ENCODE assay signal across 18 cellular contexts in genomic region chr7:72334066-72334465, GRCh38.
DNase-seq lines count a peak whose midpoint lies in the region; ATAC-seq, FAIRE-seq and TF ChIP-seq lines count a peak whose summit lies in the region.
"Had no signal": no experiment of that assay in that cellular context is flagged by ENCODE, and none has a peak within 500 bp of the region (broad histone marks: within the 10 kb centered on the region; RNA-seq: fewer than 3 reads in every experiment).

No MANE protein-coding gene starts in this region.

- WGBS in GM12878 (ENCODE audit: insufficient coverage, insufficient replicate concordance, low lambda C conversion rate, missing lambda C conversion rate), result under 1% methylated on average over 6 of the region's 6 CpGs

- RAD21 ChIA-PET in GM12878 (lab: Charles Lee; ENCODE audit: unreplicated experiment), result interaction anchor here (0.9 kb wide), 1 partner anchor 452 kb away, joined by 3 read pairs; no protein-coding TSS in a partner anchor

- no peaks in the 10 kb centered on the region for H3K79me2 ChIP-seq in GM12878 (ENCODE audit: control insufficient read depth, insufficient read depth, low read length)
- H3K79me2 ChIP-seq: hepatocyte had no signal

- H3K36me3 Mint-ChIP-seq in neural crest cell (ENCODE audit: low read depth), result peaks cover 14% of the 10 kb centered on the region
- no peaks in the 10 kb centered on the region for H3K36me3 Mint-ChIP-seq in activated naive CD8-positive, alpha-beta T cell treated with anti-CD3 and anti-CD28 coated beads, Interleukin-2, amount 50 U/mL, for 24 hours (ENCODE audit: low read depth)
- H3K36me3 Mint-ChIP-seq: natural killer cell had no signal

- no peak for TF ChIP-seq EP300 in GM12878 (IDR thresholded peaks at IDR 0.05; ENCODE audit: borderline replicate concordance in 1 of 2, control insufficient read depth in 1 of 2, low read depth in 2 of 2, low read length in 2 of 2)

- peaks cover 12% of the 10 kb centered on the region for H3K9me3 Mint-ChIP-seq in neural crest cell
- H3K9me3 Mint-ChIP-seq in activated naive CD8-positive, alpha-beta T cell treated with anti-CD3 and anti-CD28 coated beads, Interleukin-2, amount 50 U/mL, for 24 hours, result peaks cover 9% of the 10 kb centered on the region
- H3K9me3 Mint-ChIP-seq: natural killer cell had no signal

- no peak overlapping the region for H3K4me2 ChIP-seq in GM12878 (ENCODE audit: control insufficient read depth, insufficient read depth)
- H3K4me2 ChIP-seq: hepatocyte had no signal

- no peak overlapping the region for H3K27ac ChIP-seq in GM12878 (ENCODE audit: control insufficient read depth, insufficient read depth)
- H3K27ac ChIP-seq: hepatocyte, lower lobe of right lung, sigmoid colon had no signal

- FAIRE-seq in GM12878 (lab: Jason Lieb, UNC), result no peak

- DNase-seq in GM06990 (ENCODE audit: extremely low read depth, insufficient read length) (no peak), KG1 (lab: John Stamatoyannopoulos, UW) (peak; percentile 43), GM12878 (ENCODE audit: low read depth, low spot score) (no peak), neural crest cell (ENCODE audit: low read depth, low spot score) (no peak), NCI-H2029 treated with DMSO at 0.1 percent for 48 hours (lab: John Stamatoyannopoulos, UW) (no peak)
- DNase-seq in activated naive CD8-positive, alpha-beta T cell treated with anti-CD3 and anti-CD28 coated beads, Interleukin-2, amount 50 U/mL, for 24 hours, result no peak
- DNase-seq: activated CD4-positive, alpha-beta T cell treated with anti-CD3 and anti-CD28 coated beads for 48 hours; activated T-cell treated with anti-CD3 and anti-CD28 coated beads, Interleukin-2, amount 50 U/mL, for 4 hours; CD8-positive, alpha-beta memory T cell; lower lobe of right lung; natural killer cell; NCI-H1092 treated with DMSO at 0.1 percent for 48 hours; NCI-H446 treated with DMSO at 0.1 percent for 48 hours; sigmoid colon; stimulated activated naive B cell treated with anti-CD40 and anti-IgM and Interleukin-4, amounts not matched to agents 10 μg/mL and 1 μg/mL and 100 μg/mL, for 72 hours had no signal

- H3K4me3 Mint-ChIP-seq in neural crest cell, result peak overlapping the region; percentile 81
- H3K4me3 Mint-ChIP-seq in activated naive CD8-positive, alpha-beta T cell treated with anti-CD3 and anti-CD28 coated beads, Interleukin-2, amount 50 U/mL, for 24 hours, result no peak overlapping the region
- H3K4me3 Mint-ChIP-seq: activated T-cell treated with anti-CD3 and anti-CD28 coated beads, Interleukin-2, amount 50 U/mL, for 4 hours; CD8-positive, alpha-beta memory T cell; natural killer cell; stimulated activated naive B cell treated with anti-CD40 and anti-IgM and Interleukin-4, amounts not matched to agents 10 μg/mL and 1 μg/mL and 100 μg/mL, for 72 hours; T-helper 1 cell treated with Interleukin-12 subunit alpha and Interleukin-12 subunit beta and Interleukin-4 antibody, amounts not matched to agents 30 μg/mL and 1 μg/mL, for 36 hours had no signal

- no peak for TF ChIP-seq POLR2A in GM12878 (IDR thresholded peaks at IDR 0.05; ENCODE audit: low read depth, low read length)

- no TSS peak for BruUV-seq in GM12878 (replicated peaks; lab: Mats Ljungman, UMichigan)

- in situ Hi-C loops in GM12878 (cut with MboI), result no loop called here

- no peaks in the 10 kb centered on the region for H3K4me1 ChIP-seq in GM12878 (ENCODE audit: control insufficient read depth, insufficient read depth, low read length)
- H3K4me1 ChIP-seq: lower lobe of right lung had no signal

- CTCF ChIA-PET in GM12878 (lab: Yijun Ruan, JAX), result interaction anchor here (1.0 to 1.3 kb wide), 2 partner anchors 13 to 19 kb away, joined by 3 read pairs; no protein-coding TSS in a partner anchor

- ATAC-seq in GM12878 (no peak), GM19035 (IDR thresholded peaks at IDR 0.05; ENCODE audit: unreplicated experiment) (no peak)
- no peak for ATAC-seq in activated naive CD8-positive, alpha-beta T cell treated with anti-CD3 and anti-CD28 coated beads, Interleukin-2, amount 50 U/mL, for 24 hours
- ATAC-seq: activated T-cell treated with anti-CD3 and anti-CD28 coated beads, Interleukin-2, amount 50 U/mL, for 4 hours; lower lobe of right lung; natural killer cell; stimulated activated naive B cell treated with anti-CD40 and anti-IgM and Interleukin-4, amounts not matched to agents 10 μg/mL and 1 μg/mL and 100 μg/mL, for 72 hours had no signal

- intact Hi-C loops in GM12878 (cut with micrococcal nuclease; ENCODE audit: unreplicated experiment), result no loop called here

- no peaks in the 10 kb centered on the region; the same call in 2 of the 3 replicates for H3K9me3 ChIP-seq in GM12878 (replicated peaks; ENCODE audit: control insufficient read depth, insufficient read depth, low read length)
- H3K9me3 ChIP-seq: lower lobe of right lung had no signal

- H3K9ac ChIP-seq in GM12878 (ENCODE audit: control insufficient read depth, insufficient read depth, low read length), result no peak overlapping the region

- POLR2A ChIA-PET in GM12878 (lab: Charles Lee), result interaction anchor here (0.6 kb wide), 1 partner anchor 122 kb away, joined by 4 read pairs; no protein-coding TSS in a partner anchor

- TF ChIP-seq CTCF in GM06990 (IDR thresholded peaks at IDR 0.05; ENCODE audit: insufficient read depth, low read length, poor library complexity, severe bottlenecking), result peak; percentile 28
- 0 out of 6 replicates have a peak, but pooled peaks of 1 of the 3 experiments have one; percentile 17 for TF ChIP-seq CTCF in GM12878 (IDR thresholded peaks at IDR 0.05 in 2 of 3, conservative IDR thresholded peaks at IDR 0.05 in 1 of 3; ENCODE audit: control insufficient read depth in 2 of 3, extremely low read depth in 1 of 3, insufficient read depth in 1 of 3, low read depth in 3 of 3, low read length in 3 of 3)
- TF ChIP-seq CTCF in neural crest cell (conservative IDR thresholded peaks at IDR 0.05), result peak; percentile 38

- H3K4me3 ChIP-seq in GM06990 (replicated peaks; ENCODE audit: low read depth, low read length) (no peak overlapping the region), GM12878 (no peak overlapping the region)
- H3K4me3 ChIP-seq: hepatocyte, lower lobe of right lung, sigmoid colon had no signal

- H3K4me1 Mint-ChIP-seq in neural crest cell, result no peaks in the 10 kb centered on the region
- no peaks in the 10 kb centered on the region for H3K4me1 Mint-ChIP-seq in activated naive CD8-positive, alpha-beta T cell treated with anti-CD3 and anti-CD28 coated beads, Interleukin-2, amount 50 U/mL, for 24 hours
- H3K4me1 Mint-ChIP-seq: CD8-positive, alpha-beta memory T cell; natural killer cell had no signal

- H4K20me1 ChIP-seq in GM12878 (ENCODE audit: control insufficient read depth, insufficient read depth), result no peaks in the 10 kb centered on the region

- no peak overlapping the region for H3K27ac Mint-ChIP-seq in neural crest cell (ENCODE audit: unreplicated experiment)
- no peak overlapping the region for H3K27ac Mint-ChIP-seq in activated naive CD8-positive, alpha-beta T cell treated with anti-CD3 and anti-CD28 coated beads, Interleukin-2, amount 50 U/mL, for 24 hours
- H3K27ac Mint-ChIP-seq: CD8-positive, alpha-beta memory T cell; natural killer cell; stimulated activated naive B cell treated with anti-CD40 and anti-IgM and Interleukin-4, amounts not matched to agents 10 μg/mL and 1 μg/mL and 100 μg/mL, for 72 hours; T-helper 1 cell treated with Interleukin-12 subunit alpha and Interleukin-12 subunit beta and Interleukin-4 antibody, amounts not matched to agents 30 μg/mL and 1 μg/mL, for 36 hours had no signal

- no peak overlapping the region for H2AFZ ChIP-seq in GM12878 (ENCODE audit: control insufficient read depth, low read depth, low read length)
- H2AFZ ChIP-seq: hepatocyte had no signal

- peak; percentile 23; the same call in 1 of the 2 replicates for TF ChIP-seq RAD21 in GM12878 (IDR thresholded peaks at IDR 0.05; ENCODE audit: insufficient read depth, low read depth, low read length)

- H3K27me3 ChIP-seq in GM06990 (replicated peaks; ENCODE audit: control insufficient read depth, insufficient read depth, low read length), result no peaks in the 10 kb centered on the region
- H3K27me3 ChIP-seq in GM12878 (replicated peaks in 1 of 2; ENCODE audit: control insufficient read depth in 2 of 2, insufficient read depth in 2 of 2, low read length in 1 of 2), result no peaks in the 10 kb centered on the region

- H3K36me3 ChIP-seq in GM06990 (ENCODE audit: control insufficient read depth, insufficient read depth, low read length) (no peaks in the 10 kb centered on the region), GM12878 (ENCODE audit: control insufficient read depth in 2 of 2, insufficient read depth in 2 of 2, low read length in 1 of 2) (no peaks in the 10 kb centered on the region)
- H3K36me3 ChIP-seq: lower lobe of right lung, sigmoid colon had no signal

- H3K27me3 Mint-ChIP-seq in neural crest cell (ENCODE audit: low read depth), result peaks cover 71% of the 10 kb centered on the region
- peaks cover 29% of the 10 kb centered on the region for H3K27me3 Mint-ChIP-seq in activated naive CD8-positive, alpha-beta T cell treated with anti-CD3 and anti-CD28 coated beads, Interleukin-2, amount 50 U/mL, for 24 hours

- SMC1A ChIA-PET in GM12878 (lab: Charles Lee; ENCODE audit: uncharacterized antibody, unreplicated experiment), result interaction anchor here (1.0 to 1.5 kb wide), 2 partner anchors 20 to 23 kb away, joined by 3 to 5 read pairs; no protein-coding TSS in a partner anchor

TF ChIP-seq in GM12878, 131 proteins besides CTCF, POLR2A, EP300 and RAD21 (continues in another document):
- TF ChIP-seq CHD1 (IDR thresholded peaks at IDR 0.05; ENCODE audit: low read depth, low read length) (no peak), BCLAF1 (IDR thresholded peaks at IDR 0.05) (no peak), RCOR1 (conservative IDR thresholded peaks at IDR 0.05; ENCODE audit: low read depth, low read length) (no peak), NRF1 (conservative IDR thresholded peaks at IDR 0.05; ENCODE audit: low read depth, low read length) (no peak)
